1 cellular context compared by ENCODE assay signal in the genomic region with DNA sequence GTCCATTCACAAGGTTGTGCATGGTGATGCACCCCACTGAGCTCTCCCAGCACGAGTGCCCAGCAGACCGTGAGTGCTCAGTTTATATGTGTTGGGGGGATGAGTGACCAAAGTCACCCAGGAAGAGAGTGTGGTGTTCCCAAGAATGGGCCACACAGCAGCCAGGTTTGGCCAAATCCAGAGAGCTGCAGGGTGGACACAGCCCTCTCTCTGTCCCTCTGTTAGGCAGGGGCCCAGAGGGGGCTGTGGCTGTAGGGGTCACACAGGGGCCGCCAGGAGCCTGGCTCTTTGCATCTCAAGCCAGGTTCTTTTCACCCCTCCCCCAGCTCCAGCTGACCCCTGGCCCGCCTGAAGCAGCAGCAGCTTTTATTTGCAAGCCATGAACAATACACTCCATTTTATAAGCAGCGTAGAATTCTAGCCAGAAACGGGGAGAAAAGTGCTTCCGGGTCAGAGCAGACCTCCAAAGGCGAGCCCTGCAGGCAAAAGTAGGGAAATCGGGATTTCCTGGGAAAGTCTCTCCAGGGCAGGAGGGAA.
TF ChIP-seq lines count a peak whose summit lies in the region.

No MANE protein-coding gene starts in this region.

TF ChIP-seq in HCT116, 20 proteins besides CTCF, POLR2A, EP300 and RAD21 (continued from another document):
- TF ChIP-seq, protein P1, sequence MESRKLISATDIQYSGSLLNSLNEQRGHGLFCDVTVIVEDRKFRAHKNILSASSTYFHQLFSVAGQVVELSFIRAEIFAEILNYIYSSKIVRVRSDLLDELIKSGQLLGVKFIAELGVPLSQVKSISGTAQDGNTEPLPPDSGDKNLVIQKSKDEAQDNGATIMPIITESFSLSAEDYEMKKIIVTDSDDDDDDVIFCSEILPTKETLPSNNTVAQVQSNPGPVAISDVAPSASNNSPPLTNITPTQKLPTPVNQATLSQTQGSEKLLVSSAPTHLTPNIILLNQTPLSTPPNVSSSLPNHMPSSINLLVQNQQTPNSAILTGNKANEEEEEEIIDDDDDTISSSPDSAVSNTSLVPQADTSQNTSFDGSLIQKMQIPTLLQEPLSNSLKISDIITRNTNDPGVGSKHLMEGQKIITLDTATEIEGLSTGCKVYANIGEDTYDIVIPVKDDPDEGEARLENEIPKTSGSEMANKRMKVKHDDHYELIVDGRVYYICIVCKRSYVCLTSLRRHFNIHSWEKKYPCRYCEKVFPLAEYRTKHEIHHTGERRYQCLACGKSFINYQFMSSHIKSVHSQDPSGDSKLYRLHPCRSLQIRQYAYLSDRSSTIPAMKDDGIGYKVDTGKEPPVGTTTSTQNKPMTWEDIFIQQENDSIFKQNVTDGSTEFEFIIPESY (IDR thresholded peaks at IDR 0.05; ENCODE audit: extremely low read depth, insufficient replicate concordance, low read length): no peak
- TF ChIP-seq JUND (IDR thresholded peaks at IDR 0.05): no peak
- TF ChIP-seq YY1 (IDR thresholded peaks at IDR 0.05; ENCODE audit: extremely low read depth, insufficient replicate concordance, low read depth, low read length): no peak
